In the genomic region with DNA sequence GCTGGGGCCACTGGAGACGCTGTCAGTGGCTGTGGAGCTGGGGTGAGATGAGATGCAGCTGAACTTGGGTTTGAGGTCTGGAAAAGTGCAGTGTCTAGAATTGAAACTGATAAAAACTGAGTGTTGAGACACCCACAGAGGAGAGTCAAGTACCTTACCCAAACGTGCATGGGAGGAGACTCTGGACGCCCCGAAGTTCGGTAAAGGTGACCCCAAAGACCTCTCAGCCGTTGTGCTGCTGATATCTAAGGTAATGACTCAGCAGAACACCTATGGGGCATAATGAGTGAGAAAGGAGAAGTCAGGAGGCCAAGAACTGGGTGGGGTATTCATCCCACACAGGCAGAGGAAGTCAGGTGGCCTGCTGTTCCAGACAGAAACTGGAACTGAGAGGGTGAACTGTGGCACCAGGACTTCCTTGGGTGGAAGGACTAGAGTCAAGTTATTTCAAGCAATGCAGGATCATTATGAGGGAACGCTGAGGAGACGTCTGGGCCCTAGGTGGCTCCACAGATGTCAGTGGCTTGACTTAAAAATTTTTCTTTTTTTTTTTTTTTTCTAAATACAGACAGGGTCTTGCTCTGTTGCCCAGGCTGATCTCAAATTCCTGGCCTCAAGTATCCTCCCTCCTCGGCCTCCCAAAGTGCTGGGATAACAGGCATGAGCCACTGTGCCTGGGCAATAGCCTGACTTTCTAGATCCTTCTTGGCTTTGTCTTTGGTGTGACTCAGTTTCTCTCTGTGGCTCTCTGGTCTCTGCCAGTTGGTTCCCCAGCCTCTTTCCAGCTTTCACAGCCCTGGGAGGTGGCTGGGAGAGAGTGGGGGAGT, we compare ENCODE assay signal across 9 cellular contexts.
A peak's percentile ranks its signal among the peaks of the same experiment; 100 is the strongest.
DNase-seq lines count a peak whose midpoint lies in the region; ATAC-seq and TF ChIP-seq lines count a peak whose summit lies in the region.
"Had no signal": no experiment of that assay in that cellular context is flagged by ENCODE, and none has a peak within 500 bp of the region (broad histone marks: within the 10 kb centered on the region; RNA-seq: fewer than 3 reads in every experiment).

No MANE protein-coding gene starts in this region.

- H3K27me3 ChIP-seq in iPS-15b (ENCODE audit: control insufficient read depth, insufficient read depth, low read length): peaks cover 74% of the 10 kb centered on the region
- H3K27me3 ChIP-seq in MG63: no peaks in the 10 kb centered on the region
- H3K27me3 ChIP-seq in prostate gland (replicated peaks; ENCODE audit: insufficient read depth): no peaks in the 10 kb centered on the region
- H3K27me3 ChIP-seq: right atrium auricular region had no signal

- no peak for TF ChIP-seq CTCF in prostate gland (IDR thresholded peaks at IDR 0.05)

- no peaks in the 10 kb centered on the region for H3K36me3 ChIP-seq in iPS-15b (ENCODE audit: control insufficient read depth, insufficient read depth, low read length)
- no peaks in the 10 kb centered on the region for H3K36me3 ChIP-seq in MG63
- H3K36me3 ChIP-seq in prostate gland: no peaks in the 10 kb centered on the region
- H3K36me3 ChIP-seq: right atrium auricular region had no signal

- no peak overlapping the region for H3K27ac ChIP-seq in prostate gland
- H3K27ac ChIP-seq: right atrium auricular region had no signal

- H3K4me1 ChIP-seq in iPS-15b (ENCODE audit: control insufficient read depth, insufficient read depth, low read length) (peaks cover 10% of the 10 kb centered on the region), prostate gland (replicated peaks) (no peaks in the 10 kb centered on the region)
- H3K4me1 ChIP-seq: right atrium auricular region had no signal

- ATAC-seq in GM18511 (IDR thresholded peaks at IDR 0.05; ENCODE audit: unreplicated experiment) (peak; percentile 92), GM21723 (IDR thresholded peaks at IDR 0.05; ENCODE audit: unreplicated experiment) (peak; percentile 84)

- in situ Hi-C loops in G401 (cut with HindIII; ENCODE audit: low sequenced_read_pairs): no loop called here

- H3K9ac ChIP-seq in iPS-15b (ENCODE audit: low read depth, low read length): no peak overlapping the region

- H3K4me3 ChIP-seq in iPS-15b (ENCODE audit: low read depth, low read length) (peak overlapping the region; percentile 6), MG63 (no peak overlapping the region), prostate gland (no peak overlapping the region)
- H3K4me3 ChIP-seq: right atrium auricular region had no signal

- H3K9me3 ChIP-seq in iPS-15b (ENCODE audit: control insufficient read depth, insufficient read depth, low read length): no peaks in the 10 kb centered on the region
- no peaks in the 10 kb centered on the region for H3K9me3 ChIP-seq in MG63
- H3K9me3 ChIP-seq in prostate gland: no peaks in the 10 kb centered on the region
- H3K9me3 ChIP-seq: right atrium auricular region had no signal

- WGBS in prostate gland: 75% methylated on average over 9 of the region's 9 CpGs

- intact Hi-C loops in prostate gland (cut with DNase I): no loop called here

- DNase-seq in LoVo (ENCODE audit: low spot score) (peak; percentile 87), MG63 (no peak), NK-92 (lab: John Stamatoyannopoulos, UW; ENCODE audit: unreplicated experiment) (no peak), G401 (ENCODE audit: low spot score) (no peak), prostate gland (ENCODE audit: low spot score) (no peak)

- no peak for TF ChIP-seq POLR2A in prostate gland (IDR thresholded peaks at IDR 0.05)
